ENCODE assay signal across 3 cellular contexts in genomic region chr12:49541140-49541861, GRCh38.
TF ChIP-seq lines count a peak whose summit lies in the region.

No MANE protein-coding gene starts in this region.

TF ChIP-seq in SK-N-SH, 30 proteins besides CTCF, POLR2A, EP300 and RAD21:
- TF ChIP-seq POLR2AphosphoS5 (IDR thresholded peaks at IDR 0.05; ENCODE audit: low read depth, low read length), result no peak
- no peak for TF ChIP-seq RFX5 (IDR thresholded peaks at IDR 0.05; ENCODE audit: low read length)
- no peak for TF ChIP-seq IRF3 (IDR thresholded peaks at IDR 0.05; ENCODE audit: low read depth, low read length)
- TF ChIP-seq CHD2 (IDR thresholded peaks at IDR 0.05; ENCODE audit: low read length, partially characterized antibody), result no peak
- no peak for TF ChIP-seq FOXJ3 (CRISPR knock-in tag; IDR thresholded peaks at IDR 0.05)
- no peak for TF ChIP-seq RCOR1 (IDR thresholded peaks at IDR 0.05; ENCODE audit: low read length)
- no peak for TF ChIP-seq SIN3A (IDR thresholded peaks at IDR 0.05; ENCODE audit: borderline replicate concordance, low read depth, low read length)
- TF ChIP-seq TAF1 (IDR thresholded peaks at IDR 0.05; ENCODE audit: borderline replicate concordance, low read depth, low read length), result no peak
- TF ChIP-seq FOXM1 (IDR thresholded peaks at IDR 0.05; ENCODE audit: low read depth), result no peak
- TF ChIP-seq FOSL2 (IDR thresholded peaks at IDR 0.05; ENCODE audit: borderline replicate concordance, low read depth), result no peak
- no peak for TF ChIP-seq USF2 (IDR thresholded peaks at IDR 0.05; ENCODE audit: borderline replicate concordance, low read depth, low read length)
- no peak for TF ChIP-seq NFIC (IDR thresholded peaks at IDR 0.05; ENCODE audit: borderline replicate concordance)
- TF ChIP-seq TCF12 (IDR thresholded peaks at IDR 0.05), result no peak

TF ChIP-seq in SK-N-SH treated with all-trans-retinoic acid at 6 μM for 48 hours, 23 proteins besides CTCF, POLR2A, EP300 and RAD21:
- TF ChIP-seq ISL1 (CRISPR knock-in tag; IDR thresholded peaks at IDR 0.05) (no peak), TOX (CRISPR knock-in tag; IDR thresholded peaks at IDR 0.05; ENCODE audit: borderline replicate concordance) (no peak), CSRNP3 (CRISPR knock-in tag; IDR thresholded peaks at IDR 0.05) (no peak), SNAI2 (CRISPR knock-in tag; IDR thresholded peaks at IDR 0.05) (no peak), PPARA (CRISPR knock-in tag; IDR thresholded peaks at IDR 0.05; ENCODE audit: borderline replicate concordance) (no peak), RARB (CRISPR knock-in tag; IDR thresholded peaks at IDR 0.05) (no peak)
- TF ChIP-seq, protein P1, sequence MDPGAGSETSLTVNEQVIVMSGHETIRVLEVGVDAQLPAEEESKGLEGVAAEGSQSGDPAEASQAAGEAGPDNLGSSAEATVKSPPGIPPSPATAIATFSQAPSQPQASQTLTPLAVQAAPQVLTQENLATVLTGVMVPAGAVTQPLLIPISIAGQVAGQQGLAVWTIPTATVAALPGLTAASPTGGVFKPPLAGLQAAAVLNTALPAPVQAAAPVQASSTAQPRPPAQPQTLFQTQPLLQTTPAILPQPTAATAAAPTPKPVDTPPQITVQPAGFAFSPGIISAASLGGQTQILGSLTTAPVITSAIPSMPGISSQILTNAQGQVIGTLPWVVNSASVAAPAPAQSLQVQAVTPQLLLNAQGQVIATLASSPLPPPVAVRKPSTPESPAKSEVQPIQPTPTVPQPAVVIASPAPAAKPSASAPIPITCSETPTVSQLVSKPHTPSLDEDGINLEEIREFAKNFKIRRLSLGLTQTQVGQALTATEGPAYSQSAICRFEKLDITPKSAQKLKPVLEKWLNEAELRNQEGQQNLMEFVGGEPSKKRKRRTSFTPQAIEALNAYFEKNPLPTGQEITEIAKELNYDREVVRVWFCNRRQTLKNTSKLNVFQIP (CRISPR knock-in tag; IDR thresholded peaks at IDR 0.05; ENCODE audit: borderline replicate concordance, low read depth), result no peak

TF ChIP-seq in HEK293, 187 proteins besides CTCF, POLR2A, EP300 and RAD21:
- TF ChIP-seq ZXDB (tag by site-specific recombination; IDR thresholded peaks at IDR 0.05) (no peak), KLF7 (tag by site-specific recombination; IDR thresholded peaks at IDR 0.05; ENCODE audit: borderline replicate concordance) (0 out of 2 replicates have a peak, but pooled peaks have one; percentile 10), ZSCAN30 (tag by site-specific recombination; IDR thresholded peaks at IDR 0.05) (no peak), ZNF488 (tag by site-specific recombination; IDR thresholded peaks at IDR 0.05) (no peak), ZNF629 (tag by site-specific recombination; IDR thresholded peaks at IDR 0.05) (no peak), ZNF529 (tag by site-specific recombination; IDR thresholded peaks at IDR 0.05; ENCODE audit: insufficient replicate concordance) (no peak), ZBTB17 (tag by site-specific recombination; IDR thresholded peaks at IDR 0.05) (0 out of 2 replicates have a peak, but pooled peaks have one; percentile 25), ZBTB7A (tag by site-specific recombination; IDR thresholded peaks at IDR 0.05; ENCODE audit: low read depth) (0 out of 2 replicates have a peak, but pooled peaks have one; percentile 55), ZNF366 (tag by site-specific recombination; conservative IDR thresholded peaks at IDR 0.05) (peak; percentile 56; the same call in 1 of the 2 replicates), ZNF600 (tag by site-specific recombination; IDR thresholded peaks at IDR 0.05) (peak; percentile 54), TSHZ1 (tag by site-specific recombination; IDR thresholded peaks at IDR 0.05; ENCODE audit: borderline replicate concordance) (no peak)
- TF ChIP-seq, protein P2, sequence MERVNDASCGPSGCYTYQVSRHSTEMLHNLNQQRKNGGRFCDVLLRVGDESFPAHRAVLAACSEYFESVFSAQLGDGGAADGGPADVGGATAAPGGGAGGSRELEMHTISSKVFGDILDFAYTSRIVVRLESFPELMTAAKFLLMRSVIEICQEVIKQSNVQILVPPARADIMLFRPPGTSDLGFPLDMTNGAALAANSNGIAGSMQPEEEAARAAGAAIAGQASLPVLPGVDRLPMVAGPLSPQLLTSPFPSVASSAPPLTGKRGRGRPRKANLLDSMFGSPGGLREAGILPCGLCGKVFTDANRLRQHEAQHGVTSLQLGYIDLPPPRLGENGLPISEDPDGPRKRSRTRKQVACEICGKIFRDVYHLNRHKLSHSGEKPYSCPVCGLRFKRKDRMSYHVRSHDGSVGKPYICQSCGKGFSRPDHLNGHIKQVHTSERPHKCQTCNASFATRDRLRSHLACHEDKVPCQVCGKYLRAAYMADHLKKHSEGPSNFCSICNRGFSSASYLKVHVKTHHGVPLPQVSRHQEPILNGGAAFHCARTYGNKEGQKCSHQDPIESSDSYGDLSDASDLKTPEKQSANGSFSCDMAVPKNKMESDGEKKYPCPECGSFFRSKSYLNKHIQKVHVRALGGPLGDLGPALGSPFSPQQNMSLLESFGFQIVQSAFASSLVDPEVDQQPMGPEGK (tag by site-specific recombination; IDR thresholded peaks at IDR 0.05), result peak; percentile 12; the same call in 1 of the 2 replicates
